8 cellular contexts compared by ENCODE assay signal in the genomic region with DNA sequence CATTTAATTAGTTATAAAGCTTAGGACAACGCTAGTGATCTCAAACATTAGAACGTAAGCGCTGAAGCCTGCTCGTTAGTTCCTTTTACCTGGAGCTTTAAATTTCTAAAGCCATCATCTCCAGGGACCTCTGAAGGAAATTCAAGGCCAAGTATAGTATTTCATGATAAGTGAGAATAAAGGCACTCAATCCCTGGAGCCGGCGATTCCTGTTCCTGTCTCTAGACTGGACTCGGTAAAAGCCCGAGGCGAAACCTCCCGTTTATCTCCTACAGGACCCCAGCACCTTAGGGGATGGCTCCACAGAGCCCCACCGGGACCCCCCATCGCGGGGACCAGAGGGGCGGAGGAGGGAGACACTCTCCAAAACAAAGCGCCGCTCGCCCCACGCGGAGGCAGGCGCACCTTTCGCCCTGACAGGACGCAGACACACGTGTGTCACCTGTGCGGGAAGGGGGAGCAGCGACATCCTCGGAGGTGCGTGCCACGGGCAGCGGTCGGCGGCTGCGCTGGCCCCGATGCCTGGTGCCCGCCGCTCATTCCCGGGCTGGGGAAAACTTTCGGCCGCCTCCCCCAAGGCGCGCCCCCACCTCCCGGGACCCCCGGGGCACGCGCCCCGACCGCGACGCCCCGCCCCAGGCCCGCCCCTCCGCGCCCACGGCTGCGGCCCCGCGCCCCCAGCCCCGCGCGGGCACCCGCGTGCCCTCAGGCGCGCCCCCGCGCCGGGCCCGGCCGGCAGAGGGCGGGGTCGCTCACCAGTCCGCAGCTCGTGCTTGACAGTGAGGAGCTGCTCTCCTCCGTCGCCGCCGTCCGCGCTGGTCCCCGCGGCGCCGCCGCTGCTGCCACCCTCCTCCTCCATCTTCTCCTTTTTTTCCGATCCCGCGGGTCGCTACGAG. TPM values are rescaled to one million over a fixed set of nuclear protein-coding genes. Genes with fewer than 3 reads are reported as not detected.
DNase-seq lines count a peak whose midpoint lies in the region; ATAC-seq and TF ChIP-seq lines count a peak whose summit lies in the region.

No MANE protein-coding gene starts in this region.

- H3K9ac ChIP-seq in endocrine pancreas (ENCODE audit: control insufficient read depth, insufficient read depth, low read length): peak overlapping the region; percentile 71

- ATAC-seq in GM18867 (IDR thresholded peaks at IDR 0.05; ENCODE audit: unreplicated experiment): peak; percentile 31
- peak; percentile 6 for ATAC-seq in HG03139 (IDR thresholded peaks at IDR 0.05; ENCODE audit: unreplicated experiment)

- H3K36me3 ChIP-seq in endocrine pancreas (ENCODE audit: control insufficient read depth, insufficient read depth, low read length): no peaks in the 10 kb centered on the region

- H3K27ac ChIP-seq in AG04450 (ENCODE audit: low read depth, low read length): peak overlapping the region; percentile 47

- POLR2A ChIA-PET in AG04450 (lab: Yijun Ruan, JAX): interaction anchor here (0.6 to 1.5 kb wide), 2 partner anchors 111 to 991 kb away, joined by 4 to 6 read pairs; no protein-coding TSS in a partner anchor

- H3K4me3 ChIP-seq in AG04450 (ENCODE audit: low read depth, low read length): peak overlapping the region; percentile 79
- peak overlapping the region; percentile 96 for H3K4me3 ChIP-seq in endocrine pancreas (ENCODE audit: control insufficient read depth, insufficient read depth, low read length)
- H3K4me3 ChIP-seq in mononuclear cell (ENCODE audit: low read length): peak overlapping the region; percentile 85

- peaks cover 3% of the 10 kb centered on the region for H3K4me1 ChIP-seq in endocrine pancreas (ENCODE audit: control insufficient read depth, insufficient read depth, low read length)
- H3K4me1 ChIP-seq in mononuclear cell (ENCODE audit: insufficient read depth, low read length): peaks cover 45% of the 10 kb centered on the region

- no peaks in the 10 kb centered on the region for H3K27me3 ChIP-seq in AG04450 (ENCODE audit: control insufficient read depth, insufficient read depth, low read length)
- H3K27me3 ChIP-seq in endocrine pancreas (ENCODE audit: control insufficient read depth, insufficient read depth, low read length): no peaks in the 10 kb centered on the region
- H3K27me3 ChIP-seq in mononuclear cell (ENCODE audit: insufficient read depth, low read length): no peaks in the 10 kb centered on the region

- peak; percentile 13; the same call in 1 of the 2 replicates for TF ChIP-seq CTCF in AG04450 (IDR thresholded peaks at IDR 0.05; ENCODE audit: low read depth, low read length)

- H3K9me3 ChIP-seq in AG04450 (ENCODE audit: control insufficient read depth, insufficient read depth, low read length): no peaks in the 10 kb centered on the region
- no peaks in the 10 kb centered on the region for H3K9me3 ChIP-seq in endocrine pancreas (ENCODE audit: control insufficient read depth, low read length)
- no peaks in the 10 kb centered on the region for H3K9me3 ChIP-seq in mononuclear cell (ENCODE audit: low read depth, low read length)

- CTCF ChIA-PET in AG04450 (lab: Charles Lee): interaction anchor here (0.7 to 5.1 kb wide), 8 partner anchors 19 to 758 kb away, joined by 3 to 66 read pairs (median 5); a partner anchor contains a TSS

- DNase-seq in AG04450 (ENCODE audit: low read depth, low spot score): no peak
- DNase-seq in NCI-H526 treated with DMSO at 0.1 percent for 48 hours (lab: John Stamatoyannopoulos, UW): peak; percentile 74
- peak; percentile 17 for DNase-seq in activated CD8-positive, alpha-beta memory T cell treated with anti-CD3 and anti-CD28 coated beads, Interleukin-2, amount 50 U/mL, for 1 hour (ENCODE audit: extremely low read depth)
- DNase-seq in stimulated activated CD8-positive, alpha-beta memory T cell treated with anti-CD3 and anti-CD28 coated beads, Interleukin-7, amount 100 ng/mL, for 24 hours (ENCODE audit: low read depth): peak; percentile 21

RNA-seq across cellular contexts. Expression of a gene that starts 0.6 kb away (rescaled TPM):
- polyA plus RNA-seq in AG04450 (2011; rRNA removed): 1.1 and 1.5 TPM in 2 replicates
- 0.78 and 1.3 TPM in 2 replicates for polyA minus RNA-seq in AG04450 (2011; rRNA and poly(A)+ RNA removed)
- total RNA-seq in mononuclear cell: 12.5 TPM

RNA-seq across cellular contexts. Expression of a gene that starts 54.0 kb away (rescaled TPM):
- polyA plus RNA-seq in AG04450 (2011; rRNA removed): 22.1 and 24.1 TPM in 2 replicates
- 36.1 and 36.5 TPM in 2 replicates for polyA minus RNA-seq in AG04450 (2011; rRNA and poly(A)+ RNA removed)
- 23.2 TPM for total RNA-seq in mononuclear cell
